Comparison of ENCODE assay signal across 25 cellular contexts in genomic region chr4:3487861-3488260, GRCh38. TPM values are rescaled to one million over a fixed set of nuclear protein-coding genes. Genes with fewer than 3 reads are reported as not detected.
"Had no signal": no experiment of that assay in that cellular context is flagged by ENCODE, and none has a peak within 500 bp of the region (broad histone marks: within the 10 kb centered on the region; RNA-seq: fewer than 3 reads in every experiment).

No MANE protein-coding gene starts in this region.

- FAIRE-seq: endothelial cell of umbilical vein, islet of Langerhans, TTC549 had no signal

- H3K27ac ChIP-seq: colonic mucosa, WERI-Rb-1 had no signal

- H3K9me3 ChIP-seq: colonic mucosa, mucosa of descending colon, tibial artery had no signal

- H3K27ac Mint-ChIP-seq: activated naive CD4-positive, alpha-beta T cell treated with anti-CD3 and anti-CD28 coated beads, Interleukin-2, amount 50 U/mL, for 72 hours; activated T-helper 17 cell treated with anti-CD3 and anti-CD28 coated beads, Interleukin-2, amount 50 U/mL, for 72 hours; effector memory CD8-positive, alpha-beta T cell; stimulated activated naive CD8-positive, alpha-beta T cell treated with anti-CD3 and anti-CD28 coated beads, Interleukin-15, Interleukin-2, amounts not matched to agents 100 ng/mL and 50 ng/mL, for 24 hours; T-cell; T-helper 2 cell treated with Interferon-gamma antibody and Interleukin-4, amounts not matched to agents 5 μg/mL and 100 μg/mL, for 36 hours had no signal

- H3K4me1 Mint-ChIP-seq: activated T-helper 17 cell treated with anti-CD3 and anti-CD28 coated beads, Interleukin-2, amount 50 U/mL, for 72 hours had no signal

- H3K36me3 ChIP-seq: colonic mucosa, WERI-Rb-1 had no signal

- H3K36me3 Mint-ChIP-seq: activated naive CD4-positive, alpha-beta T cell treated with anti-CD3 and anti-CD28 coated beads, Interleukin-2, amount 50 U/mL, for 72 hours; T-cell had no signal

- H3K4me3 Mint-ChIP-seq: activated T-helper 17 cell treated with anti-CD3 and anti-CD28 coated beads, Interleukin-2, amount 50 U/mL, for 72 hours; effector memory CD8-positive, alpha-beta T cell; stimulated activated naive CD8-positive, alpha-beta T cell treated with anti-CD3 and anti-CD28 coated beads, Interleukin-15, Interleukin-2, amounts not matched to agents 100 ng/mL and 50 ng/mL, for 24 hours; T-cell; T-helper 2 cell treated with Interferon-gamma antibody and Interleukin-4, amounts not matched to agents 5 μg/mL and 100 μg/mL, for 36 hours had no signal

- H3K4me3 ChIP-seq: colonic mucosa, dorsolateral prefrontal cortex, mucosa of descending colon, tibial artery had no signal

- H3K9me3 Mint-ChIP-seq: activated naive CD4-positive, alpha-beta T cell treated with anti-CD3 and anti-CD28 coated beads, Interleukin-2, amount 50 U/mL, for 72 hours; activated T-helper 17 cell treated with anti-CD3 and anti-CD28 coated beads, Interleukin-2, amount 50 U/mL, for 72 hours; effector memory CD8-positive, alpha-beta T cell; naive B cell; stimulated activated naive CD8-positive, alpha-beta T cell treated with anti-CD3 and anti-CD28 coated beads, Interleukin-15, Interleukin-2, amounts not matched to agents 100 ng/mL and 50 ng/mL, for 24 hours; T-cell; T-helper 2 cell treated with Interferon-gamma antibody and Interleukin-4, amounts not matched to agents 5 μg/mL and 100 μg/mL, for 36 hours had no signal

- DNase-seq: activated CD4-positive, alpha-beta T cell treated with anti-CD3 and anti-CD28 coated beads for 1 hour; activated T-cell treated with anti-CD3 and anti-CD28 coated beads, Interleukin-2, amount 50 U/mL, for 1 hour; aorta; central memory CD4-positive, alpha-beta T cell; colonic mucosa; dorsolateral prefrontal cortex; effector memory CD8-positive, alpha-beta T cell; foreskin melanocyte; mesendoderm; mucosa of descending colon; naive B cell; occipital lobe; stimulated activated CD4-positive, alpha-beta T cell treated with anti-CD3 and anti-CD28 coated beads, Interleukin-4, amount 100 ng/mL, for 24 hours; T-cell; tibial artery; WERI-Rb-1 had no signal

- ATAC-seq: activated T-helper 17 cell treated with anti-CD3 and anti-CD28 coated beads, Interleukin-2, amount 50 U/mL, for 72 hours; effector memory CD8-positive, alpha-beta T cell; esophagus mucosa; mucosa of descending colon; T-cell had no signal

RNA-seq across cellular contexts. Expression of gene DOK7, which starts 24.8 kb away (rescaled TPM):
- total RNA-seq: activated naive CD4-positive, alpha-beta T cell treated with anti-CD3 and anti-CD28 coated beads, Interleukin-2, amount 50 U/mL, for 72 hours; activated T-helper 17 cell treated with anti-CD3 and anti-CD28 coated beads, Interleukin-2, amount 50 U/mL, for 72 hours; endothelial cell of umbilical vein; occipital lobe had no signal
- polyA plus RNA-seq: endothelial cell of umbilical vein had no signal

RNA-seq across cellular contexts. Expression of gene HGFAC, which starts 46.1 kb away (rescaled TPM):
- total RNA-seq: activated naive CD4-positive, alpha-beta T cell treated with anti-CD3 and anti-CD28 coated beads, Interleukin-2, amount 50 U/mL, for 72 hours; activated T-helper 17 cell treated with anti-CD3 and anti-CD28 coated beads, Interleukin-2, amount 50 U/mL, for 72 hours; esophagus mucosa; ureter had no signal
